Comparison of ENCODE assay signal across 1 cellular context in the genomic region with DNA sequence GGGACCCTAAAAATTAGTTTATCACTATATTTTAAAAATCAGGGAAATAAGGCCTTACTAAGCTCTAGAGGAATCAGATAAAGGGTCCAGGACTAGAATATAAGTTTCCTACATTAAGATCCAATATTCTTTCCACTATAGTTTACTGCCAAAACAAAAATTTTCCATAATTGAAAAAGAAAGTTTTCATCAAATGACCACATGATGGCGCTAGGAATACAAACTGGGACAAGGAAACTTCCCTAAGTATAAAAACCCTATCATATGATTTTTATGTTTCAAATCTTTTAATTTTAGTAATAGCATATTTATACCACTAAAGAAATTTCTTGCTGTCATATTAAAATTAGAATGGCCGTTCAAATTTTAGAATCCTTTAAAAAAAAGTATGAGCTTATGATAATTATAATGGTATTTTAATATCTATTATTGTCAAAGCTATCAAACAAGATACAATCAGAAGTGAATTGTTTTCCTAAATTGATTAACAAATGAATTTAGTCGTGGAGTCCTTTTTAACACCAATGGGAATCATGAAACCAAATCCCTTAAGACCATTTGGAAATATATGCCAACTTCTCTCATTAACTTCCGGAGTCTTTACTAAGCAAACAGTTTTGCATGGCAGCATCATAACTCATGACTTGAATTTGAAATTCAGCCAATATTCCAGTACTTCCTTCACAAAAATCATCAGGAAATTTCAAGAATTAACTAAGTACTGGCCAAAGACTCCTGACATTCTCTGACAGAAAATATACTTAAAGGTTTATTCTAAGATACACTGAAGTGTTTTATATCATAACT.
TF ChIP-seq lines count a peak whose summit lies in the region.

No MANE protein-coding gene starts in this region.

TF ChIP-seq in SK-N-SH, 30 proteins besides CTCF, POLR2A, EP300 and RAD21 (continued from another document):
- TF ChIP-seq, protein P1, sequence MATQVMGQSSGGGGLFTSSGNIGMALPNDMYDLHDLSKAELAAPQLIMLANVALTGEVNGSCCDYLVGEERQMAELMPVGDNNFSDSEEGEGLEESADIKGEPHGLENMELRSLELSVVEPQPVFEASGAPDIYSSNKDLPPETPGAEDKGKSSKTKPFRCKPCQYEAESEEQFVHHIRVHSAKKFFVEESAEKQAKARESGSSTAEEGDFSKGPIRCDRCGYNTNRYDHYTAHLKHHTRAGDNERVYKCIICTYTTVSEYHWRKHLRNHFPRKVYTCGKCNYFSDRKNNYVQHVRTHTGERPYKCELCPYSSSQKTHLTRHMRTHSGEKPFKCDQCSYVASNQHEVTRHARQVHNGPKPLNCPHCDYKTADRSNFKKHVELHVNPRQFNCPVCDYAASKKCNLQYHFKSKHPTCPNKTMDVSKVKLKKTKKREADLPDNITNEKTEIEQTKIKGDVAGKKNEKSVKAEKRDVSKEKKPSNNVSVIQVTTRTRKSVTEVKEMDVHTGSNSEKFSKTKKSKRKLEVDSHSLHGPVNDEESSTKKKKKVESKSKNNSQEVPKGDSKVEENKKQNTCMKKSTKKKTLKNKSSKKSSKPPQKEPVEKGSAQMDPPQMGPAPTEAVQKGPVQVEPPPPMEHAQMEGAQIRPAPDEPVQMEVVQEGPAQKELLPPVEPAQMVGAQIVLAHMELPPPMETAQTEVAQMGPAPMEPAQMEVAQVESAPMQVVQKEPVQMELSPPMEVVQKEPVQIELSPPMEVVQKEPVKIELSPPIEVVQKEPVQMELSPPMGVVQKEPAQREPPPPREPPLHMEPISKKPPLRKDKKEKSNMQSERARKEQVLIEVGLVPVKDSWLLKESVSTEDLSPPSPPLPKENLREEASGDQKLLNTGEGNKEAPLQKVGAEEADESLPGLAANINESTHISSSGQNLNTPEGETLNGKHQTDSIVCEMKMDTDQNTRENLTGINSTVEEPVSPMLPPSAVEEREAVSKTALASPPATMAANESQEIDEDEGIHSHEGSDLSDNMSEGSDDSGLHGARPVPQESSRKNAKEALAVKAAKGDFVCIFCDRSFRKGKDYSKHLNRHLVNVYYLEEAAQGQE (IDR thresholded peaks at IDR 0.05; ENCODE audit: low read depth, low read length): no peak
- TF ChIP-seq NFIC (IDR thresholded peaks at IDR 0.05; ENCODE audit: borderline replicate concordance) (peak; percentile 71), SIN3A (IDR thresholded peaks at IDR 0.05; ENCODE audit: borderline replicate concordance, low read depth, low read length) (no peak), MEF2A (IDR thresholded peaks at IDR 0.05; ENCODE audit: borderline replicate concordance, low read depth) (no peak), MXI1 (IDR thresholded peaks at IDR 0.05; ENCODE audit: low read depth, low read length) (no peak), SMC3 (IDR thresholded peaks at IDR 0.05; ENCODE audit: low read depth, low read length) (peak; percentile 43; the same call in 1 of the 2 replicates), TCF12 (IDR thresholded peaks at IDR 0.05) (no peak), JUND (IDR thresholded peaks at IDR 0.05) (no peak), GABPA (IDR thresholded peaks at IDR 0.05; ENCODE audit: low read depth) (no peak), GATA2 (CRISPR knock-in tag; IDR thresholded peaks at IDR 0.05) (no peak), POLR2AphosphoS5 (IDR thresholded peaks at IDR 0.05; ENCODE audit: low read depth, low read length) (no peak)
- TF ChIP-seq, protein P2, sequence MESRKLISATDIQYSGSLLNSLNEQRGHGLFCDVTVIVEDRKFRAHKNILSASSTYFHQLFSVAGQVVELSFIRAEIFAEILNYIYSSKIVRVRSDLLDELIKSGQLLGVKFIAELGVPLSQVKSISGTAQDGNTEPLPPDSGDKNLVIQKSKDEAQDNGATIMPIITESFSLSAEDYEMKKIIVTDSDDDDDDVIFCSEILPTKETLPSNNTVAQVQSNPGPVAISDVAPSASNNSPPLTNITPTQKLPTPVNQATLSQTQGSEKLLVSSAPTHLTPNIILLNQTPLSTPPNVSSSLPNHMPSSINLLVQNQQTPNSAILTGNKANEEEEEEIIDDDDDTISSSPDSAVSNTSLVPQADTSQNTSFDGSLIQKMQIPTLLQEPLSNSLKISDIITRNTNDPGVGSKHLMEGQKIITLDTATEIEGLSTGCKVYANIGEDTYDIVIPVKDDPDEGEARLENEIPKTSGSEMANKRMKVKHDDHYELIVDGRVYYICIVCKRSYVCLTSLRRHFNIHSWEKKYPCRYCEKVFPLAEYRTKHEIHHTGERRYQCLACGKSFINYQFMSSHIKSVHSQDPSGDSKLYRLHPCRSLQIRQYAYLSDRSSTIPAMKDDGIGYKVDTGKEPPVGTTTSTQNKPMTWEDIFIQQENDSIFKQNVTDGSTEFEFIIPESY (IDR thresholded peaks at IDR 0.05; ENCODE audit: borderline replicate concordance, low read depth): no peak
